In the genomic region with DNA sequence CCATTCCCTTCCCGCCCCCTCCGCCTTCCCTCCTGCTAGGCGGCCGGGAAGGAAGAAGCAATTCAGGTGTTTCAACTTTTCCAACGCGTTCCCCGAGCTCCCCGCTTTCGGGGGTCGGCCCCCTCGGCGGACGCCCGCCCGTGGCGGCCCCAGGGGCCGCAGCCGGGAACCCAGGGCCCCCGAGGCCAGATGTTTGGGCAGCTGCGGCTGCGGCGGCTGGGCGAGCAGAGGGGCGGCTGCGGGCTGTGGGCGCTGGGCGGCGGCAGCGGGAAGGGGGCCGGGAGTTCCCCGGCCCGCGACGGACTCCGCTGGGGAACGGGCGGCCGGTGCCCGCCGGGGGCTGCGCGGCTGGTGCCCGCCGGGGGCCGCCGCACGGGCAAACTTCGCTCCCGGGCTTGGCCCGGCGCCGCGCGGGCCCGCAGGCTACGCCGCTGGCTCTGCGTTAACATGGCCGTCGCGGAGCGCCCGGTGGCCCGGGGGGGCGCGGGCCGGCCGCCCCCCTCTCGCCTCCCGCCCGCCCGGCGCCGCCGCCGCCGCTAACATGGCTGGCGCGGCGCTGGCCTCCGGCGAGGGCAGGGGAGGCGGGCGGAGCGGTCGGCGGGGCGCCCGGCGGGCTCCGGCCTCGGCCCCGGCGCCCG, we compare ENCODE assay signal across 9 cellular contexts. TPM values are rescaled to one million over a fixed set of nuclear protein-coding genes. Genes with fewer than 3 reads are reported as not detected.
DNase-seq lines count a peak whose midpoint lies in the region; ATAC-seq, FAIRE-seq and TF ChIP-seq lines count a peak whose summit lies in the region.
"Had no signal": no experiment of that assay in that cellular context is flagged by ENCODE, and none has a peak within 500 bp of the region (broad histone marks: within the 10 kb centered on the region; RNA-seq: fewer than 3 reads in every experiment).

No MANE protein-coding gene starts in this region.

- H3K36me3 ChIP-seq in sigmoid colon = no peaks in the 10 kb centered on the region

- TF ChIP-seq EP300 in sigmoid colon (IDR thresholded peaks at IDR 0.05) = no peak

- no peak for FAIRE-seq in RCC 7860 (lab: Jason Lieb, UNC)
- FAIRE-seq: TTC549 had no signal

- peak; percentile 23 for TF ChIP-seq CTCF in LNCaP clone FGC (IDR thresholded peaks at IDR 0.05; ENCODE audit: control insufficient read depth, extremely low read depth, insufficient read depth)
- TF ChIP-seq CTCF in sigmoid colon (IDR thresholded peaks at IDR 0.05) = no peak

- H3K9me3 ChIP-seq in sigmoid colon = no peaks in the 10 kb centered on the region

- peak overlapping the region; percentile 55 for H3K4me3 ChIP-seq in LNCaP clone FGC (ENCODE audit: low read depth, low read length)
- peak overlapping the region; percentile 23 to 57 (median 51) for H3K4me3 ChIP-seq in sigmoid colon

- 1% methylated on average over 95 of the region's 95 CpGs for WGBS in sigmoid colon, 2 donors

- DNase-seq in LNCaP clone FGC (ENCODE audit: low read depth) (no peak), erythroblast (lab: John Stamatoyannopoulos, UW) (peak; percentile 18 to 51), sigmoid colon (no peak), NCI-H774 (lab: John Stamatoyannopoulos, UW) (no peak), RCC 7860 (ENCODE audit: low spot score) (no peak), medulla oblongata (ENCODE audit: extremely low spot score) (no peak)

- no peaks in the 10 kb centered on the region for H3K4me1 ChIP-seq in sigmoid colon

- TF ChIP-seq POLR2A in erythroblast (IDR thresholded peaks at IDR 0.05; ENCODE audit: low read length) (no peak), sigmoid colon (IDR thresholded peaks at IDR 0.05) (no peak)

- peak; percentile 25 for ATAC-seq in GM18498 (IDR thresholded peaks at IDR 0.05; ENCODE audit: unreplicated experiment)
- ATAC-seq in GM21717 (IDR thresholded peaks at IDR 0.05; ENCODE audit: unreplicated experiment) = peak; percentile 21

- H3K27me3 ChIP-seq in sigmoid colon = no peaks in the 10 kb centered on the region

- intact Hi-C loops in sigmoid colon (cut with DNase I) = loop anchor here (1.0 kb wide), 1 partner anchor 85 kb away; the partner anchor contains the start of gene CD99L2

- peak overlapping the region; percentile 49 to 62 (median 56) for H3K27ac ChIP-seq in sigmoid colon

RNA-seq across cellular contexts. Expression of gene HMGB3, which starts 0.5 kb away (rescaled TPM):
- 1 to 10 TPM; 2.5 to 3.9 (median 2.7) TPM for total RNA-seq in sigmoid colon
- 10 to 100 TPM; 28.4 to 46.4 (median 30.6) TPM for polyA plus RNA-seq in sigmoid colon

Comparison
In these comparisons a context has a peak if more than half of its experiments do, and no peak if none do; other contexts are left out.
1. DNase-seq: peak in erythroblast (2 of 2); none in LNCaP clone FGC (single experiment), sigmoid colon (single experiment), NCI-H774 (single experiment), RCC 7860 (single experiment) and medulla oblongata (single experiment).